In the genomic region with DNA sequence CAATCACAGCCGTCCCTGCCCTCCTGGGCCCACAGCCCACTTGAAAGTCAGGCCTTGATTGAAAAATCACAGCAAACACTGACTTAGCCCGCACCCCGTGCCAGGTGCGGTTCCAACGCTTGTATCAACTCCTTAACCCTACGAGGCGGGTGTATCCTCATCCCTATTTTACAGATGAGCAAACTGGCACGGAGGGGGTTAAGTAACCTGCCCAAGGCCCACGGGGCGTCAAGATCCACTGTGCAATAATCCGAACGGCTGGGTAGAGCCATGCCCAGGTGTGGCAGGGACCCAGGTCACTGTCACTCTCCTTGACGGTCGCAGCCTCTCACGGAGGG, we compare ENCODE assay signal across 8 cellular contexts. TPM values are rescaled to one million over a fixed set of nuclear protein-coding genes. Genes with fewer than 3 reads are reported as not detected.
DNase-seq lines count a peak whose midpoint lies in the region; ATAC-seq and TF ChIP-seq lines count a peak whose summit lies in the region.

No MANE protein-coding gene starts in this region.

- peaks cover 6% of the 10 kb centered on the region for H3K27me3 Mint-ChIP-seq in osteocyte (ENCODE audit: unreplicated experiment)

- no peak overlapping the region for H3K27ac Mint-ChIP-seq in osteocyte (ENCODE audit: unreplicated experiment)

- 25 to 30% methylated on average over 15 of the region's 15 CpGs for WGBS in esophagus, 2 donors

- peaks cover 10% of the 10 kb centered on the region for H3K36me3 Mint-ChIP-seq in osteocyte (ENCODE audit: unreplicated experiment)

- no peak for TF ChIP-seq CTCF in GM12864 (IDR thresholded peaks at IDR 0.05; ENCODE audit: low read depth, low read length, missing control alignments)
- no peak for TF ChIP-seq CTCF in osteocyte (IDR thresholded peaks at IDR 0.05)

- no peaks in the 10 kb centered on the region for H3K27me3 ChIP-seq in esophagus (ENCODE audit: control insufficient read depth in 1 of 2, insufficient read depth in 2 of 2, low read length in 2 of 2)

- peak overlapping the region; percentile 62 for H3K4me3 Mint-ChIP-seq in osteocyte (ENCODE audit: unreplicated experiment)

- H3K9me3 ChIP-seq in esophagus (ENCODE audit: control insufficient read depth in 2 of 2, insufficient read depth in 1 of 2, low read depth in 1 of 2, low read length in 1 of 2): no peaks in the 10 kb centered on the region

- no peaks in the 10 kb centered on the region for H3K9me3 Mint-ChIP-seq in osteocyte (ENCODE audit: unreplicated experiment)

- DNase-seq in GM12864 (ENCODE audit: low read depth): no peak
- DNase-seq in NCI-H510A treated with DMSO at 0.1 percent for 48 hours (lab: John Stamatoyannopoulos, UW): peak; percentile 76
- DNase-seq in osteocyte (ENCODE audit: extremely low spot score, unreplicated experiment): no peak
- DNase-seq in stimulated activated CD4-positive, alpha-beta T cell treated with anti-CD3 and anti-CD28 coated beads, Interleukin-4, amount 100 ng/mL, for 1 hour: no peak
- DNase-seq in COR-L47 (lab: John Stamatoyannopoulos, UW): no peak

- no peak overlapping the region for H3K27ac ChIP-seq in esophagus (ENCODE audit: low read depth in 2 of 2, low read length in 1 of 2)

- peaks cover 13% of the 10 kb centered on the region for H3K4me1 Mint-ChIP-seq in osteocyte (ENCODE audit: unreplicated experiment)

- no peak for ATAC-seq in HG03439 (IDR thresholded peaks at IDR 0.05; ENCODE audit: unreplicated experiment)
- ATAC-seq in HG02798 (IDR thresholded peaks at IDR 0.05; ENCODE audit: poor library complexity, unreplicated experiment): no peak

- H3K36me3 ChIP-seq in esophagus (ENCODE audit: control insufficient read depth in 2 of 2, insufficient read depth in 2 of 2, low read length in 1 of 2): no peaks in the 10 kb centered on the region

- H3K4me1 ChIP-seq in esophagus (ENCODE audit: control insufficient read depth in 2 of 2, insufficient read depth in 2 of 2, low read length in 1 of 2): peaks cover 6 to 11% of the 10 kb centered on the region in 2 donors

- H3K4me3 ChIP-seq in GM12864 (ENCODE audit: low read depth, low read length) (peak overlapping the region; percentile 51), esophagus (ENCODE audit: low read depth in 1 of 2, low read length in 2 of 2) (peak overlapping the region; percentile 47 to 58)

RNA-seq across cellular contexts. Expression of a gene that starts 0.6 kb away (rescaled TPM):
- polyA plus RNA-seq in esophagus: under 1 TPM in 1 of 2 donors, not detected in 1; 0.01 TPM
- total RNA-seq in osteocyte: 0.16 and 0.29 TPM in 2 replicates

RNA-seq across cellular contexts. Expression of a gene that starts 50.5 kb away (rescaled TPM):
- polyA plus RNA-seq in esophagus: 1 to 10 TPM; 3.9 to 4.8 TPM
- total RNA-seq in osteocyte: 31.8 and 33.9 TPM in 2 replicates
